Comparison of ENCODE assay signal across 21 cellular contexts in genomic region chr1:31429583-31429982, GRCh38. TPM values are rescaled to one million over a fixed set of nuclear protein-coding genes. Genes with fewer than 3 reads are reported as not detected.
DNase-seq lines count a peak whose midpoint lies in the region; ATAC-seq, FAIRE-seq and TF ChIP-seq lines count a peak whose summit lies in the region.
"Had no signal": no experiment of that assay in that cellular context is flagged by ENCODE, and none has a peak within 500 bp of the region (broad histone marks: within the 10 kb centered on the region; RNA-seq: fewer than 3 reads in every experiment).

No MANE protein-coding gene starts in this region.

- BruUV-seq in IMR-90 (replicated peaks; lab: Mats Ljungman, UMichigan): no TSS peak

- no peak overlapping the region for H4K8ac ChIP-seq in IMR-90 (ENCODE audit: low read depth in 2 of 2, low read length in 2 of 2)

- H3K9me1 ChIP-seq in IMR-90 (ENCODE audit: insufficient read depth, low read length): peaks cover 9% of the 10 kb centered on the region

- no peaks in the 10 kb centered on the region for H3K27me3 ChIP-seq in IMR-90 (ENCODE audit: control insufficient read depth, insufficient read depth, low read length)
- H3K27me3 ChIP-seq in spleen (replicated peaks in 1 of 7): peaks cover 0 to 4% (median 0%) of the 10 kb centered on the region in 7 donors
- H3K27me3 ChIP-seq: BE2C had no signal

- TF ChIP-seq CTCF in IMR-90 (conservative IDR thresholded peaks at IDR 0.05; ENCODE audit: low read depth, low read length) (no peak), RWPE1 (conservative IDR thresholded peaks at IDR 0.05; ENCODE audit: low read depth) (no peak), kidney (IDR thresholded peaks at IDR 0.05; ENCODE audit: borderline replicate concordance, extremely low read depth, insufficient read depth) (no peak), spleen (IDR thresholded peaks at IDR 0.05 in 8 of 11, conservative IDR thresholded peaks at IDR 0.05 in 3 of 11) (no peak)

- H3K56ac ChIP-seq in IMR-90 (ENCODE audit: extremely low read depth, insufficient read depth, low read length): no peak overlapping the region

- TF ChIP-seq POLR2A in IMR-90 (IDR thresholded peaks at IDR 0.05; ENCODE audit: low read depth, low read length): no peak
- no peak for TF ChIP-seq POLR2A in spleen (IDR thresholded peaks at IDR 0.05)

- no peak overlapping the region for H3K4me3 ChIP-seq in IMR-90 (ENCODE audit: insufficient read depth, low read depth, low read length)
- no peak overlapping the region for H3K4me3 ChIP-seq in kidney (ENCODE audit: low read length in 2 of 2)
- H3K4me3 ChIP-seq in spleen: no peak overlapping the region
- H3K4me3 ChIP-seq: A549, HAP-1 had no signal

- H3K27ac ChIP-seq in IMR-90 (ENCODE audit: insufficient read depth, low read length) (no peak overlapping the region), RWPE1 (peak overlapping the region; percentile 34), kidney (ENCODE audit: low read depth in 2 of 2, low read length in 2 of 2) (no peak overlapping the region), spleen (no peak overlapping the region)
- H3K27ac ChIP-seq: A549 had no signal

- CTCF ChIA-PET in IMR-90 (lab: Yijun Ruan, JAX) (no interaction called here), RWPE1 (lab: Yijun Ruan, JAX) (no interaction called here)

- TF ChIP-seq RAD21 in IMR-90 (IDR thresholded peaks at IDR 0.05; ENCODE audit: low read length): no peak

- H3K14ac ChIP-seq in IMR-90 (replicated peaks; ENCODE audit: low read depth, low read length): no peak overlapping the region

- POLR2A ChIA-PET in IMR-90 (lab: Charles Lee; ENCODE audit: unreplicated experiment): no interaction called here
- POLR2A ChIA-PET in RWPE1 (lab: Yijun Ruan, JAX; ENCODE audit: low non-redundant PET): no interaction called here

- in situ Hi-C loops in IMR-90 (cut with MboI; ENCODE audit: low sequenced_read_pairs): loop anchor here (10.0 kb wide), 1 partner anchor 245 kb away; no protein-coding TSS in a partner anchor

- H3K79me1 ChIP-seq in IMR-90 (ENCODE audit: low read depth in 1 of 2, low read length in 2 of 2): peaks cover 0 to 16% of the 10 kb centered on the region in 2 experiments; a peak in 1 of 4 replicates

- FAIRE-seq in kidney (lab: Jason Lieb, UNC): no peak
- FAIRE-seq: A549, D721Med, GM12892, GM19239, H1 had no signal

- no peak overlapping the region for H2BK120ac ChIP-seq in IMR-90 (ENCODE audit: low read depth, low read length)

- ATAC-seq in IMR-90 (ENCODE audit: low read depth) (no peak), HG02571 (IDR thresholded peaks at IDR 0.05; ENCODE audit: unreplicated experiment) (no peak)
- ATAC-seq: A549; CD8-positive, alpha-beta T cell had no signal

- H3K36me3 ChIP-seq in IMR-90 (ENCODE audit: control insufficient read depth, insufficient read depth, low read length) (peaks cover 44% of the 10 kb centered on the region), kidney (ENCODE audit: control insufficient read depth in 1 of 2, insufficient read depth in 2 of 2, low read length in 2 of 2) (peaks cover 4 to 34% of the 10 kb centered on the region in 2 donors), spleen (peaks cover 0 to 7% (median 0%) of the 10 kb centered on the region in 6 donors)
- H3K36me3 ChIP-seq: BE2C, HAP-1 had no signal

- H3K4me2 ChIP-seq in IMR-90 (ENCODE audit: low read depth, low read length): no peak overlapping the region
- H3K4me2 ChIP-seq: A549 had no signal

- H3K4ac ChIP-seq in IMR-90 (ENCODE audit: low read depth, low read length): no peak overlapping the region

- H2BK20ac ChIP-seq in IMR-90 (ENCODE audit: low read depth, low read length): no peak overlapping the region

- dilution Hi-C loops in IMR-90 (cut with HindIII; ENCODE audit: low sequenced_read_pairs, unreplicated experiment): no loop called here

- no peak overlapping the region for H3K9ac ChIP-seq in IMR-90 (ENCODE audit: low read depth, low read length)
- no peak overlapping the region for H3K9ac ChIP-seq in kidney (ENCODE audit: low read length in 2 of 2)

- H2BK15ac ChIP-seq in IMR-90 (ENCODE audit: low read depth, low read length): no peak overlapping the region

- H4K91ac ChIP-seq in IMR-90 (ENCODE audit: insufficient read depth, low read depth, low read length): no peak overlapping the region

- intact Hi-C loops in IMR-90 (cut with micrococcal nuclease): no loop called here
- intact Hi-C loops in kidney (cut with DNase I): loop anchor here (10.0 kb wide), 1 partner anchor 245 kb away; no protein-coding TSS in a partner anchor
- intact Hi-C loops in spleen (cut with DNase I; ENCODE audit: low total_unique reads): no loop called here

- H4K20me1 ChIP-seq in IMR-90 (ENCODE audit: insufficient read depth, low read length): peaks cover 15% of the 10 kb centered on the region

- H3K18ac ChIP-seq in IMR-90 (ENCODE audit: low read depth, low read length): no peak overlapping the region

- H3K9me3 ChIP-seq in IMR-90 (ENCODE audit: control insufficient read depth, insufficient read depth, low read length) (no peaks in the 10 kb centered on the region), kidney (ENCODE audit: control insufficient read depth in 1 of 2, low read length in 2 of 2) (no peaks in the 10 kb centered on the region), spleen (no peaks in the 10 kb centered on the region)
- H3K9me3 ChIP-seq: A549, BE2C, HAP-1 had no signal

- no peak overlapping the region for H2AK5ac ChIP-seq in IMR-90 (ENCODE audit: low read depth, low read length)

- no peak overlapping the region for H4K5ac ChIP-seq in IMR-90 (ENCODE audit: low read depth, low read length)

- peak overlapping the region; percentile 8 for H2AFZ ChIP-seq in IMR-90 (replicated peaks; ENCODE audit: low read length, poor library complexity)

- DNase-seq in IMR-90 (no peak), RWPE1 (ENCODE audit: low spot score) (no peak), kidney (peak; percentile 32), spleen (peak; percentile 50), DMS53 (lab: John Stamatoyannopoulos, UW) (no peak)
- DNase-seq in stimulated activated CD8-positive, alpha-beta memory T cell treated with anti-CD3 and anti-CD28 coated beads, Interleukin-4, amount 100 ng/mL, for 48 hours: no peak
- DNase-seq: BE2C; CD8-positive, alpha-beta T cell; COR-L47; DMS153; DND-41; GDM1 had no signal

- no peak overlapping the region for H2BK5ac ChIP-seq in IMR-90 (ENCODE audit: low read depth, low read length, poor library complexity, severe bottlenecking)

- no peak overlapping the region for H2AK9ac ChIP-seq in IMR-90 (replicated peaks; ENCODE audit: low read depth, low read length, poor library complexity)

- WGBS in IMR-90 (ENCODE audit: extremely low coverage in 2 of 2, insufficient read length in 1 of 2), 2 experiments: 89% methylated on average over 3 of the region's 6 CpGs; no CpG with 5 or more reads in 1 of the 2 experiments
- 86 to 92% (median 90%) methylated on average over 5 to 6 of the region's 6 CpGs for WGBS in spleen, 5 donors

- H3K4me1 ChIP-seq in IMR-90 (ENCODE audit: control insufficient read depth, insufficient read depth, low read length) (no peaks in the 10 kb centered on the region), kidney (ENCODE audit: control insufficient read depth in 1 of 2, insufficient read depth in 1 of 2, low read depth in 1 of 2, low read length in 2 of 2) (no peaks in the 10 kb centered on the region), spleen (no peaks in the 10 kb centered on the region)
- H3K4me1 ChIP-seq: BE2C, HAP-1 had no signal

- H3K23ac ChIP-seq in IMR-90 (ENCODE audit: low read depth, low read length): no peak overlapping the region

TF ChIP-seq in IMR-90, 13 proteins besides CTCF, POLR2A, EP300 and RAD21 (continues in another document):
- TF ChIP-seq MAZ (IDR thresholded peaks at IDR 0.05; ENCODE audit: borderline replicate concordance, low read depth, low read length) (no peak), RFX5 (IDR thresholded peaks at IDR 0.05; ENCODE audit: low read depth, low read length) (no peak), BHLHE40 (IDR thresholded peaks at IDR 0.05; ENCODE audit: low read depth, low read length) (no peak), NFE2L2 (IDR thresholded peaks at IDR 0.05; ENCODE audit: low read depth, low read length) (no peak), USF2 (IDR thresholded peaks at IDR 0.05; ENCODE audit: low read depth, low read length) (no peak), FOS (IDR thresholded peaks at IDR 0.05; ENCODE audit: low read depth, low read length) (no peak), CEBPB (IDR thresholded peaks at IDR 0.05; ENCODE audit: low read depth, low read length) (no peak), SMC3 (IDR thresholded peaks at IDR 0.05; ENCODE audit: low read depth, low read length) (no peak), MAFK (IDR thresholded peaks at IDR 0.05; ENCODE audit: low read depth, low read length) (no peak), CHD1 (IDR thresholded peaks at IDR 0.05; ENCODE audit: low read depth, low read length) (no peak), RCOR1 (IDR thresholded peaks at IDR 0.05; ENCODE audit: insufficient replicate concordance, low read length) (no peak)

RNA-seq across cellular contexts. Expression of gene SERINC2, which starts 16.6 kb away (rescaled TPM):
- total RNA-seq in IMR-90 (2012; rRNA removed) (2.0 and 3.1 TPM in 2 replicates), kidney (126 TPM), spleen (1 to 10 TPM; 1.4 to 8.7 (median 2.8) TPM)
- polyA plus RNA-seq in IMR-90 (2012; rRNA removed) (59.5 and 64.8 TPM in 2 replicates), kidney (ENCODE audit: insufficient read depth, low read depth, low replicate concordance) (99.2 TPM), spleen (1 to 10 TPM; 1.3 to 4.1 (median 2.4) TPM)
- polyA plus RNA-seq in IMR-90 (2012; cell fraction: cytosol; rRNA removed): 22.2 and 123 TPM in 2 replicates
- polyA plus RNA-seq in IMR-90 (2012; cell fraction: nucleus; rRNA removed; ENCODE audit: low replicate concordance): 50.5 and 133 TPM in 2 replicates
- total RNA-seq: CD8-positive, alpha-beta T cell had no signal

RNA-seq across cellular contexts. Expression of gene FABP3, which starts 56.7 kb away (rescaled TPM):
- 4.8 and 5.6 TPM in 2 replicates for total RNA-seq in IMR-90 (2012; rRNA removed)
- 6.6 and 8.6 TPM in 2 replicates for polyA plus RNA-seq in IMR-90 (2012; rRNA removed)
- polyA plus RNA-seq in IMR-90 (2012; cell fraction: cytosol; rRNA removed): 4.2 and 4.5 TPM in 2 replicates
- 0.59 and 3.4 TPM in 2 replicates for polyA plus RNA-seq in IMR-90 (2012; cell fraction: nucleus; rRNA removed; ENCODE audit: low replicate concordance)
- total RNA-seq in kidney: 25.0 TPM
- polyA plus RNA-seq in kidney (ENCODE audit: insufficient read depth, low read depth, low replicate concordance): 542 TPM
- 10 to 100 TPM in 6 of 7 donors, 1 to 10 TPM in 1; 4.1 to 57.1 (median 24.7) TPM for total RNA-seq in spleen
- 10 to 100 TPM; 14.2 to 50.0 (median 22.2) TPM for polyA plus RNA-seq in spleen
- total RNA-seq: CD8-positive, alpha-beta T cell; HT1080 had no signal
- polyA plus RNA-seq: A549, CD14-positive monocyte had no signal

Comparison
In these comparisons a context has a peak if more than half of its experiments do, and no peak if none do; other contexts are left out.
1. DNase-seq: peak in kidney (single experiment) and spleen (single experiment); none in IMR-90 (single experiment), RWPE1 (single experiment), DMS53 (single experiment) and stimulated activated CD8-positive, alpha-beta memory T cell treated with anti-CD3 and anti-CD28 coated beads, Interleukin-4, amount 100 ng/mL, for 48 hours (single experiment).
2. RNA of gene SERINC2, which starts 16.6 kb away (total RNA-seq): 126 TPM in kidney (single experiment); 1.4 to 8.7 TPM in spleen and 2.0 to 3.1 TPM in IMR-90; every median in the first group is over 10 times any median in the second.